Comparison of ENCODE assay signal across 17 cellular contexts in the genomic region with DNA sequence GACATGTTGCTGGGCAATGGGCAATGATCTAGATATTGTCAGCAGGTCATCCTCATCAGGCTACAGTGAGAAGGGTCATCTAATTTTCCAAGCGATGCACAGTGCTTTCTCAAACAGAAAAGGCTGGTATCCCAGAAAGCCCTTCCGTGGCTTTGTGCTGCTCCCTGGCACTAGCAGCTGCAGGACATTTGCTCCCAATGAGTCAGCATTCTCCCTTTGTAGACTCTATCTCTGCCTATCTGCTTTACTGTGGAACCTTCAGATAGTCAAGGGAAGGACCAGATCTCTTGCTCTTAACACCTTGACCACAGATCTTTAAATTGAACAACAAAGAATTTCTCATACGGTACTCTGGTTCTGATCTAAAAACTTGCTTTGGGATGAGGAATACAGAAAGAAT.
A peak's percentile ranks its signal among the peaks of the same experiment; 100 is the strongest.
DNase-seq lines count a peak whose midpoint lies in the region; ATAC-seq and TF ChIP-seq lines count a peak whose summit lies in the region.
"Had no signal": no experiment of that assay in that cellular context is flagged by ENCODE, and none has a peak within 500 bp of the region (broad histone marks: within the 10 kb centered on the region; RNA-seq: fewer than 3 reads in every experiment).

No MANE protein-coding gene starts in this region.

- H3K36me3 ChIP-seq in hepatocyte (replicated peaks; ENCODE audit: insufficient read depth, low read depth) = no peaks in the 10 kb centered on the region
- H3K36me3 ChIP-seq in upper lobe of left lung = no peaks in the 10 kb centered on the region
- no peaks in the 10 kb centered on the region for H3K36me3 ChIP-seq in thyroid gland
- H3K36me3 ChIP-seq: colonic mucosa, Peyer's patch, thoracic aorta had no signal

- no peaks in the 10 kb centered on the region for H3K9me2 ChIP-seq in hepatocyte (replicated peaks; ENCODE audit: insufficient read depth)

- no peaks in the 10 kb centered on the region for H3K27me3 ChIP-seq in hepatocyte
- no peaks in the 10 kb centered on the region for H3K27me3 ChIP-seq in upper lobe of left lung
- H3K27me3 ChIP-seq in thyroid gland = no peaks in the 10 kb centered on the region
- H3K27me3 ChIP-seq: colonic mucosa, Peyer's patch had no signal

- no peak overlapping the region for H3K4me2 ChIP-seq in hepatocyte

- intact Hi-C loops in thyroid gland (cut with DNase I) = no loop called here

- no peak for TF ChIP-seq POLR2A in upper lobe of left lung (IDR thresholded peaks at IDR 0.05)
- TF ChIP-seq POLR2A in thyroid gland (IDR thresholded peaks at IDR 0.05) = no peak

- no peak for ATAC-seq in naive thymus-derived CD8-positive, alpha-beta T cell
- no peak for ATAC-seq in upper lobe of left lung (ENCODE audit: low FRiP score in 2 of 2)
- ATAC-seq: activated CD8-positive, alpha-beta T cell treated with anti-CD3 and anti-CD28 coated beads for 36 hours had no signal

- H3K4me3 ChIP-seq in hepatocyte = no peak overlapping the region
- no peak overlapping the region for H3K4me3 ChIP-seq in upper lobe of left lung
- H3K4me3 ChIP-seq in thyroid gland (replicated peaks in 1 of 3) = no peak overlapping the region
- H3K4me3 ChIP-seq: colonic mucosa, Peyer's patch, skin epidermis, thoracic aorta had no signal

- H3K9me3 ChIP-seq in hepatocyte (ENCODE audit: low read depth) (no peaks in the 10 kb centered on the region), upper lobe of left lung (no peaks in the 10 kb centered on the region), thyroid gland (no peaks in the 10 kb centered on the region)
- H3K9me3 ChIP-seq: colonic mucosa, Peyer's patch, thoracic aorta had no signal

- WGBS in hepatocyte (ENCODE audit: low lambda C conversion rate, missing lambda C conversion rate) = 56% methylated on average over 3 of the region's 3 CpGs
- 64 to 88% methylated on average over 3 of the region's 3 CpGs for WGBS in upper lobe of left lung, 2 donors
- WGBS in thyroid gland, 2 donors = 64 to 95% methylated on average over 3 of the region's 3 CpGs

- H3K36me3 Mint-ChIP-seq in naive thymus-derived CD8-positive, alpha-beta T cell = no peaks in the 10 kb centered on the region

- H3K4me1 Mint-ChIP-seq in naive thymus-derived CD8-positive, alpha-beta T cell = no peaks in the 10 kb centered on the region

- peaks cover 31% of the 10 kb centered on the region for H3K79me2 ChIP-seq in hepatocyte

- H2AFZ ChIP-seq in hepatocyte = no peak overlapping the region

- peaks cover 0 to 7% (median 0%) of the 10 kb centered on the region in 9 donors for H3K9me3 Mint-ChIP-seq in naive thymus-derived CD8-positive, alpha-beta T cell
- H3K9me3 Mint-ChIP-seq: nephron had no signal

- H3K27ac Mint-ChIP-seq in naive thymus-derived CD8-positive, alpha-beta T cell = no peak overlapping the region
- H3K27ac Mint-ChIP-seq: activated CD8-positive, alpha-beta T cell treated with anti-CD3 and anti-CD28 coated beads for 36 hours; nephron had no signal

- no peak for TF ChIP-seq EP300 in upper lobe of left lung (IDR thresholded peaks at IDR 0.05)

- H3K27me3 Mint-ChIP-seq in naive thymus-derived CD8-positive, alpha-beta T cell = no peaks in the 10 kb centered on the region
- H3K27me3 Mint-ChIP-seq: activated CD8-positive, alpha-beta T cell treated with anti-CD3 and anti-CD28 coated beads for 36 hours had no signal

- DNase-seq in NCI-H748 (lab: John Stamatoyannopoulos, UW; ENCODE audit: unreplicated experiment) (peak; percentile 23), NCI-H748 treated with DMSO at 0.1 percent for 48 hours (lab: John Stamatoyannopoulos, UW) (no peak), hepatocyte (ENCODE audit: low spot score) (no peak), upper lobe of left lung (no peak), thyroid gland (no peak)
- DNase-seq in naive thymus-derived CD8-positive, alpha-beta T cell = no peak
- DNase-seq: activated CD8-positive, alpha-beta T cell treated with anti-CD3 and anti-CD28 coated beads for 36 hours; colonic mucosa; GOT3; kidney; NCI-H2227 treated with DMSO at 0.1 percent for 48 hours; Peyer's patch had no signal

- H4K20me1 ChIP-seq in hepatocyte (ENCODE audit: insufficient read depth, poor library complexity, severe bottlenecking) = no peaks in the 10 kb centered on the region

- H3K4me1 ChIP-seq in hepatocyte (ENCODE audit: insufficient read depth) = peaks cover 33% of the 10 kb centered on the region
- H3K4me1 ChIP-seq in upper lobe of left lung = no peaks in the 10 kb centered on the region
- no peaks in the 10 kb centered on the region for H3K4me1 ChIP-seq in thyroid gland
- H3K4me1 ChIP-seq: colonic mucosa, Peyer's patch had no signal

- no peak overlapping the region for H3K4me3 Mint-ChIP-seq in naive thymus-derived CD8-positive, alpha-beta T cell
- H3K4me3 Mint-ChIP-seq: activated CD8-positive, alpha-beta T cell treated with anti-CD3 and anti-CD28 coated beads for 36 hours; nephron had no signal

- TF ChIP-seq CTCF in hepatocyte (IDR thresholded peaks at IDR 0.05; ENCODE audit: poor library complexity) (no peak), upper lobe of left lung (IDR thresholded peaks at IDR 0.05) (no peak), thyroid gland (IDR thresholded peaks at IDR 0.05) (no peak)

- POLR2A ChIA-PET in naive thymus-derived CD8-positive, alpha-beta T cell (lab: Charles Lee) = no interaction called here

- H3K27ac ChIP-seq in angular gyrus (ENCODE audit: low read depth, low read length) (peak overlapping the region; percentile 50), hepatocyte (peak overlapping the region; percentile 11), temporal lobe (ENCODE audit: low read depth, low read length) (peak overlapping the region; percentile 51), upper lobe of left lung (no peak overlapping the region), thyroid gland (no peak overlapping the region)
- H3K27ac ChIP-seq: colonic mucosa, Peyer's patch, skin epidermis, thoracic aorta had no signal

Comparison
In these comparisons a context has a peak if more than half of its experiments do, and no peak if none do; other contexts are left out.
1. H3K27ac ChIP-seq: peak in angular gyrus (single experiment), hepatocyte (single experiment) and temporal lobe (single experiment); none in upper lobe of left lung (0 of 4) and thyroid gland (0 of 3).